Comparison of ENCODE assay signal across 8 cellular contexts in the genomic region with DNA sequence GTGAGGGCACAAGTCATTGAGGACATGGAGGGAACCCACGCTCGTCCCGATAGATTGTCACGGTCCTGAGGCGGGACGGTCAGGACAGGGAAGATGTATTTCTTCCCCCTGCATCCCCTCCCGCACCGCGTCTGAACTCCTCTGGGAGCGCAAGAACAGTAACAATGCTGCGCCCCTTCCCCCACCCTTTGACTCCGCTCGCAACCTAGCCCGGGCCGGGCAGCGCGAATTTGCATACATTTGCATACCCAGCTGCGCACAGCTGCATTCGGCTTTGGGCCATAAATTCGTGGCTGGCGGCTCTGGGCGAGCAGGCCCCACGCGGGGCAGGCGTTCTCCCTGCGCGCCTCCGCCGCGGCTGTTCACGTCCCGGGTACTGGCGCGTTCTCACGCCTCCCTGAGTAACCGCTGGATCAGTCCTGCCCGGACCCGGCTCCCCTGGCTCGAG. TPM values are rescaled to one million over a fixed set of nuclear protein-coding genes. Genes with fewer than 3 reads are reported as not detected.
DNase-seq lines count a peak whose midpoint lies in the region; ATAC-seq and TF ChIP-seq lines count a peak whose summit lies in the region.

No MANE protein-coding gene starts in this region.

- peak overlapping the region; percentile 57 for H3K4me3 ChIP-seq in BLaER1
- H3K4me3 ChIP-seq in brain microvascular endothelial cell (ENCODE audit: low read depth, low read length), result peak overlapping the region; percentile 55
- H3K4me3 ChIP-seq in lower lobe of right lung, result peak overlapping the region; percentile 28

- H3K4me1 ChIP-seq in BLaER1 (peaks cover 45% of the 10 kb centered on the region), lower lobe of right lung (peaks cover 37% of the 10 kb centered on the region)

- peaks cover 23% of the 10 kb centered on the region for H3K27me3 ChIP-seq in BLaER1
- no peaks in the 10 kb centered on the region for H3K27me3 ChIP-seq in brain microvascular endothelial cell (replicated peaks)
- H3K27me3 ChIP-seq in lower lobe of right lung (ENCODE audit: low read depth), result peaks cover 32% of the 10 kb centered on the region

- ATAC-seq in HG02981 (IDR thresholded peaks at IDR 0.05; ENCODE audit: unreplicated experiment) (peak; percentile 36), lower lobe of right lung (no peak), HG03571 (IDR thresholded peaks at IDR 0.05; ENCODE audit: unreplicated experiment) (no peak), GM18868 (IDR thresholded peaks at IDR 0.05; ENCODE audit: unreplicated experiment) (no peak)

- DNase-seq in brain microvascular endothelial cell, result no peak
- DNase-seq in lower lobe of right lung, result no peak
- no peak for DNase-seq in SW480 (ENCODE audit: low spot score)
- no peak for DNase-seq in activated naive CD4-positive, alpha-beta T cell treated with anti-CD3 and anti-CD28 coated beads, Interleukin-2, amount 50 U/mL, for 16 hours

- H3K4me2 ChIP-seq in BLaER1, result peak overlapping the region; percentile 97

- in situ Hi-C loops in brain microvascular endothelial cell (cut with HindIII; ENCODE audit: low pct_ligation_motif_present, low sequenced_read_pairs), result loop anchor here (25.0 kb wide), 1 partner anchor 205 kb away; the partner anchor contains the start of genes HOXC8 and HOXC9

- no peaks in the 10 kb centered on the region for H4K20me1 ChIP-seq in BLaER1

- H3K9me3 ChIP-seq in BLaER1 (no peaks in the 10 kb centered on the region), lower lobe of right lung (no peaks in the 10 kb centered on the region)

- peak overlapping the region; percentile 68; the same call in 1 of the 2 replicates for H3K9ac ChIP-seq in BLaER1

- TF ChIP-seq CTCF in brain microvascular endothelial cell (IDR thresholded peaks at IDR 0.05; ENCODE audit: low read depth, low read length, missing control alignments), result no peak
- no peak for TF ChIP-seq CTCF in lower lobe of right lung (IDR thresholded peaks at IDR 0.05)

- no peaks in the 10 kb centered on the region for H3K36me3 ChIP-seq in BLaER1
- H3K36me3 ChIP-seq in brain microvascular endothelial cell (replicated peaks), result no peaks in the 10 kb centered on the region
- H3K36me3 ChIP-seq in lower lobe of right lung, result no peaks in the 10 kb centered on the region

- H3K27ac ChIP-seq in BLaER1 (peak overlapping the region; percentile 64; the same call in 1 of the 2 replicates), brain microvascular endothelial cell (no peak overlapping the region), lower lobe of right lung (no peak overlapping the region)

- intact Hi-C loops in lower lobe of right lung (cut with DNase I), result no loop called here

RNA-seq across cellular contexts. Expression of gene SMUG1, which starts 29.0 kb away (rescaled TPM):
- total RNA-seq in lower lobe of right lung, result 29.4 TPM
